ENCODE assay signal across 8 cellular contexts in genomic region chr1:158117854-158118691, GRCh38.
DNase-seq lines count a peak whose midpoint lies in the region; ATAC-seq, FAIRE-seq and TF ChIP-seq lines count a peak whose summit lies in the region.

No MANE protein-coding gene starts in this region.

- BruUV-seq in K562 (replicated peaks; lab: Mats Ljungman, UMichigan): no TSS peak

- FAIRE-seq in K562 (lab: Jason Lieb, UNC): peak; percentile 6

- peak overlapping the region; percentile 21 for H3K18ac ChIP-seq in H9 (ENCODE audit: insufficient read length, low read depth, low read length)

- H3K56ac ChIP-seq in H9 (ENCODE audit: insufficient read length, low read depth, low read length): no peak overlapping the region

- no peaks in the 10 kb centered on the region for H3K9me3 ChIP-seq in H9 (ENCODE audit: control insufficient read depth, low read depth, low read length)
- no peaks in the 10 kb centered on the region for H3K9me3 ChIP-seq in K562 (replicated peaks; ENCODE audit: control insufficient read depth, insufficient read depth, low read depth, low read length)

- no peaks in the 10 kb centered on the region for H3K36me3 ChIP-seq in K562 (ENCODE audit: control insufficient read depth, insufficient read depth, low read length)

- H3K4me1 Mint-ChIP-seq in H9 (peaks cover 46 to 52% of the 10 kb centered on the region in 2 experiments), immature natural killer cell (peaks cover 14 to 18% of the 10 kb centered on the region in 2 donors)

- POLR2A ChIA-PET in K562 (lab: Yijun Ruan, JAX): interaction anchor here (0.5 to 0.6 kb wide), 3 partner anchors 9 to 1718 kb away, joined by 3 read pairs; partner anchors contain the start of gene OR10T2

- H3K4me2 ChIP-seq in H9 (ENCODE audit: insufficient read depth, insufficient read length, low read length) (peak overlapping the region; percentile 17), K562 (ENCODE audit: insufficient read depth, low read length) (peak overlapping the region; percentile 41; the same call in 1 of the 2 replicates)

- H3K9me3 Mint-ChIP-seq in H9: no peaks in the 10 kb centered on the region; a peak in 1 of 5 replicates
- H3K9me3 Mint-ChIP-seq in immature natural killer cell: no peaks in the 10 kb centered on the region

- H2BK5ac ChIP-seq in H9 (ENCODE audit: insufficient read length, low read length): no peak overlapping the region

- H3K23me2 ChIP-seq in H9 (ENCODE audit: insufficient read length, low read depth, low read length, poor library complexity, severe bottlenecking): no peaks in the 10 kb centered on the region

- CTCF ChIA-PET in K562 (lab: Yijun Ruan, JAX; ENCODE audit: low intra/inter-chr PET ratio): interaction anchor here (0.5 to 0.7 kb wide), 2 partner anchors 26 to 147 kb away, joined by 3 read pairs; no protein-coding TSS in a partner anchor

- no peak overlapping the region for H2AFZ ChIP-seq in H9 (ENCODE audit: low read length)
- peak overlapping the region; percentile 51 for H2AFZ ChIP-seq in K562 (ENCODE audit: low read depth, low read length)

- intact Hi-C loops in K562 (cut with micrococcal nuclease): no loop called here

- H2BK20ac ChIP-seq in H9 (ENCODE audit: low read depth, low read length, poor library complexity, severe bottlenecking): no peak overlapping the region

- no peak overlapping the region for H2BK120ac ChIP-seq in H9 (ENCODE audit: low read depth, low read length, poor library complexity, severe bottlenecking)

- H3K27ac Mint-ChIP-seq in H9 (peak overlapping the region; percentile 28 to 84 (median 75); a peak in 5 of 7 replicates), immature natural killer cell (no peak overlapping the region)

- TF ChIP-seq POLR2A in K562 (conservative IDR thresholded peaks at IDR 0.05): no peak

- no peak overlapping the region for H4K5ac ChIP-seq in H9 (ENCODE audit: insufficient read length, low read depth, low read length)

- no peak overlapping the region for H2BK15ac ChIP-seq in H9 (ENCODE audit: low read depth, low read length)

- H3K23ac ChIP-seq in H9 (ENCODE audit: insufficient read length, low read depth, low read length): no peak overlapping the region

- H3K27me3 ChIP-seq in H9 (ENCODE audit: insufficient read depth, low read length): no peaks in the 10 kb centered on the region; the same call in 1 of the 2 replicates
- peaks cover 0 to 20% of the 10 kb centered on the region in 2 experiments; a peak in 2 of 5 replicates for H3K27me3 ChIP-seq in K562 (ENCODE audit: control insufficient read depth in 2 of 2, insufficient read depth in 2 of 2, low read length in 2 of 2)

- no peak overlapping the region for H4K8ac ChIP-seq in H9 (replicated peaks; ENCODE audit: insufficient read length, low read depth, low read length)

- H3K27me3 Mint-ChIP-seq in H9 (ENCODE audit: low read depth) (peaks cover 23% of the 10 kb centered on the region), immature natural killer cell (ENCODE audit: low read depth in 3 of 3) (peaks cover 3 to 42% (median 16%) of the 10 kb centered on the region in 3 donors)

- peak overlapping the region; percentile 49 to 68 for H3K4me3 Mint-ChIP-seq in H9
- peak overlapping the region in 3 of 5 donors; percentile 15 to 62 (median 35) for H3K4me3 Mint-ChIP-seq in immature natural killer cell

- DNase-seq in AG10803 (ENCODE audit: low read depth): peak; percentile 40
- DNase-seq in H9: peak; percentile 92
- peak; percentile 59 for DNase-seq in SKM-1 (lab: John Stamatoyannopoulos, UW; ENCODE audit: unreplicated experiment)
- peak; percentile 34 to 64 (median 50) for DNase-seq in K562 (ENCODE audit: extremely low read depth in 1 of 4, low spot score in 3 of 4)
- peak in 1 of 3 donors; percentile 24 for DNase-seq in immature natural killer cell
- peak; percentile 17 to 18 for DNase-seq in stimulated activated CD4-positive, alpha-beta T cell treated with anti-CD3 and anti-CD28 coated beads, Interleukin-2, amount 100 ng/mL, for 48 hours
- no peak for DNase-seq in NCI-H226
- DNase-seq in NCI-H345 (lab: John Stamatoyannopoulos, UW): no peak

- H3K27ac ChIP-seq in H9 (ENCODE audit: insufficient read length, low read depth, low read length): no peak overlapping the region
- no peak overlapping the region for H3K27ac ChIP-seq in K562 (ENCODE audit: extremely low read depth, low read depth, low read length)

- H3K9ac ChIP-seq in H9 (ENCODE audit: extremely low read depth, insufficient read length, low read length) (no peak overlapping the region), K562 (ENCODE audit: insufficient read depth in 1 of 2, low read depth in 2 of 2, low read length in 2 of 2) (peak overlapping the region in 1 of 2 experiments; percentile 74; a peak in 1 of 4 replicates)

- peak overlapping the region; percentile 22; the same call in 1 of the 2 replicates for H3K4me3 ChIP-seq in AG10803 (ENCODE audit: low read length)
- no peak overlapping the region for H3K4me3 ChIP-seq in K562

- H3K14ac ChIP-seq in H9 (ENCODE audit: insufficient read depth, low read length): no peak overlapping the region

- TF ChIP-seq CTCF in AG10803 (conservative IDR thresholded peaks at IDR 0.05; ENCODE audit: low read length) (peak; percentile 75), H9 (conservative IDR thresholded peaks at IDR 0.05) (peak; percentile 82), K562 (IDR thresholded peaks at IDR 0.05 in 2 of 3, conservative IDR thresholded peaks at IDR 0.05 in 1 of 3; ENCODE audit: insufficient read depth in 2 of 3, low read depth in 1 of 3, low read length in 3 of 3) (peak; percentile 65 to 84 (median 66))

- peak; percentile 36 to 61; a peak in 3 of 4 replicates for TF ChIP-seq RAD21 in K562 (CRISPR knock-in tag; conservative IDR thresholded peaks at IDR 0.05 in 1 of 2, IDR thresholded peaks at IDR 0.05 in 1 of 2)

- peak; percentile 94 for ATAC-seq in K562

- H3K4ac ChIP-seq in H9 (ENCODE audit: low read depth, low read length): no peak overlapping the region

- H3K4me1 ChIP-seq in H9 (ENCODE audit: insufficient read depth, low read length) (peaks cover 9% of the 10 kb centered on the region; the same call in 1 of the 2 replicates), K562 (replicated peaks in 1 of 2; ENCODE audit: control insufficient read depth in 2 of 2, insufficient read depth in 2 of 2, low read length in 2 of 2) (peaks cover 2 to 6% of the 10 kb centered on the region in 2 experiments; a peak in 3 of 5 replicates)

- H3K36me3 Mint-ChIP-seq in H9 (ENCODE audit: insufficient read depth in 1 of 3, low read depth in 3 of 3) (no peaks in the 10 kb centered on the region; a peak in 1 of 7 replicates), immature natural killer cell (no peaks in the 10 kb centered on the region)

- TF ChIP-seq EP300 in K562 (IDR thresholded peaks at IDR 0.05; ENCODE audit: low read length): no peak

- H3K9me1 ChIP-seq in K562 (ENCODE audit: control insufficient read depth, insufficient read depth, low read length): no peaks in the 10 kb centered on the region

- H3T11ph ChIP-seq in H9 (ENCODE audit: low read length): no peak overlapping the region

- H3K79me2 ChIP-seq in H9 (ENCODE audit: insufficient read depth, low read length) (no peaks in the 10 kb centered on the region), K562 (ENCODE audit: control insufficient read depth, insufficient read depth, low read length) (no peaks in the 10 kb centered on the region)

- in situ Hi-C loops in K562 (cut with MboI): no loop called here

- H3K79me1 ChIP-seq in H9 (ENCODE audit: insufficient read depth, low read depth, low read length, poor library complexity, severe bottlenecking): no peaks in the 10 kb centered on the region

- H4K20me1 ChIP-seq in H9 (ENCODE audit: control insufficient read depth, insufficient read depth, insufficient read length) (no peaks in the 10 kb centered on the region), K562 (replicated peaks; ENCODE audit: control insufficient read depth, insufficient read depth, low read length) (no peaks in the 10 kb centered on the region)

- H2AK5ac ChIP-seq in H9 (ENCODE audit: insufficient read length, low read length): no peak overlapping the region

- no peak overlapping the region for H2BK12ac ChIP-seq in H9 (ENCODE audit: insufficient read length, low read depth, low read length)

- no peak overlapping the region for H4K91ac ChIP-seq in H9 (ENCODE audit: insufficient read length, low read depth, low read length)

- no CpG with 5 or more reads among the region's 22 CpGs for WGBS in H9 (ENCODE audit: extremely low coverage, insufficient read length, low lambda C conversion rate)
- under 1% methylated on average over 21 of the region's 22 CpGs for WGBS in K562 (ENCODE audit: insufficient coverage, low coverage, missing lambda C conversion rate)

TF ChIP-seq in K562, 482 proteins besides CTCF, POLR2A, EP300 and RAD21 (continues in another document):
- no peak for TF ChIP-seq CBFB (CRISPR knock-in tag; IDR thresholded peaks at IDR 0.05)

Comparison
In these comparisons a context has a peak if more than half of its experiments do, and no peak if none do; other contexts are left out.
1. DNase-seq: peak in AG10803 (single experiment), H9 (single experiment), SKM-1 (single experiment), K562 (4 of 4) and stimulated activated CD4-positive, alpha-beta T cell treated with anti-CD3 and anti-CD28 coated beads, Interleukin-2, amount 100 ng/mL, for 48 hours (2 of 2); none in NCI-H226 (single experiment) and NCI-H345 (single experiment).
2. H3K27ac Mint-ChIP-seq: peak in H9 (3 of 3); none in immature natural killer cell (0 of 6).
3. Peak in every context shown above with its lines, with median percentiles within 50 percentile points of each other: CTCF ChIP-seq.